Comparison of ENCODE assay signal across 8 cellular contexts in genomic region chr19:35741216-35741541, GRCh38.
DNase-seq lines count a peak whose midpoint lies in the region; ATAC-seq and TF ChIP-seq lines count a peak whose summit lies in the region.

No MANE protein-coding gene starts in this region.

- peak overlapping the region; percentile 73 to 85 (median 84) for H3K9ac ChIP-seq in BLaER1 treated with 17β-estradiol and CSF1 and Interleukin-3, amounts not matched to agents 10 nM and 100 nM

- peak overlapping the region; percentile 62 to 76 (median 66) for H3K4me3 ChIP-seq in BLaER1 treated with 17β-estradiol and CSF1 and Interleukin-3, amounts not matched to agents 10 nM and 100 nM
- peak overlapping the region; percentile 77 for H3K4me3 ChIP-seq in coronary artery

- peaks cover 20% of the 10 kb centered on the region for H3K36me3 Mint-ChIP-seq in nephron progenitor cell (ENCODE audit: low read depth)

- peak overlapping the region; percentile 98 for H3K27ac Mint-ChIP-seq in nephron progenitor cell

- H3K27ac ChIP-seq in BLaER1 treated with 17β-estradiol and CSF1 and Interleukin-3, amounts not matched to agents 10 nM and 100 nM, result peak overlapping the region; percentile 85 to 96 (median 92); a peak in 21 of 22 replicates
- peak overlapping the region; percentile 57 to 87 for H3K27ac ChIP-seq in coronary artery

- peak overlapping the region; percentile 90 to 100 (median 98) for H3K4me2 ChIP-seq in BLaER1 treated with 17β-estradiol and CSF1 and Interleukin-3, amounts not matched to agents 10 nM and 100 nM

- H3K4me3 Mint-ChIP-seq in nephron progenitor cell, result peak overlapping the region; percentile 85

- H3K36me3 ChIP-seq in BLaER1 treated with 17β-estradiol and CSF1 and Interleukin-3, amounts not matched to agents 10 nM and 100 nM, result peaks cover 28 to 50% (median 37%) of the 10 kb centered on the region in 11 experiments

- H3K27me3 Mint-ChIP-seq in nephron progenitor cell (ENCODE audit: low read depth, poor library complexity), result peaks cover 2% of the 10 kb centered on the region

- no peaks in the 10 kb centered on the region for H3K9me3 Mint-ChIP-seq in nephron progenitor cell

- H3K9me3 ChIP-seq in BLaER1 treated with 17β-estradiol and CSF1 and Interleukin-3, amounts not matched to agents 10 nM and 100 nM (replicated peaks in 1 of 11), result peaks cover 0 to 6% (median 0%) of the 10 kb centered on the region in 11 experiments; a peak in 2 of 22 replicates

- H3K27me3 ChIP-seq in BLaER1 treated with 17β-estradiol and CSF1 and Interleukin-3, amounts not matched to agents 10 nM and 100 nM, result no peaks in the 10 kb centered on the region

- peaks cover 50 to 79% (median 67%) of the 10 kb centered on the region in 10 experiments for H3K4me1 ChIP-seq in BLaER1 treated with 17β-estradiol and CSF1 and Interleukin-3, amounts not matched to agents 10 nM and 100 nM

- no peak for TF ChIP-seq CTCF in coronary artery (IDR thresholded peaks at IDR 0.05)
- TF ChIP-seq CTCF in nephron progenitor cell (IDR thresholded peaks at IDR 0.05), result peak; percentile 11

- peaks cover 36% of the 10 kb centered on the region for H3K4me1 Mint-ChIP-seq in nephron progenitor cell

- H4K20me1 ChIP-seq in BLaER1 treated with 17β-estradiol and CSF1 and Interleukin-3, amounts not matched to agents 10 nM and 100 nM, result peaks cover 24 to 42% (median 40%) of the 10 kb centered on the region in 11 experiments

- ATAC-seq in HG03457 (IDR thresholded peaks at IDR 0.05; ENCODE audit: unreplicated experiment) (no peak), HG03175 (IDR thresholded peaks at IDR 0.05; ENCODE audit: unreplicated experiment) (no peak)

- DNase-seq in Kasumi-1 (lab: John Stamatoyannopoulos, UW), result peak; percentile 34 to 48
- DNase-seq in coronary artery (ENCODE audit: low spot score), result no peak
- DNase-seq in nephron progenitor cell, result no peak
- DNase-seq in superior temporal gyrus (ENCODE audit: extremely low spot score), result no peak
- no peak for DNase-seq in NCI-H2196 (lab: John Stamatoyannopoulos, UW; ENCODE audit: unreplicated experiment)

Comparison
In these comparisons a context has a peak if more than half of its experiments do, and no peak if none do; other contexts are left out.
1. DNase-seq: peak in Kasumi-1 (2 of 2); none in coronary artery (single experiment), nephron progenitor cell (single experiment), superior temporal gyrus (single experiment) and NCI-H2196 (single experiment).